10 cellular contexts compared by ENCODE assay signal in genomic region chr17:28320215-28321061, GRCh38. TPM values are rescaled to one million over a fixed set of nuclear protein-coding genes. Genes with fewer than 3 reads are reported as not detected.
A peak's percentile ranks its signal among the peaks of the same experiment; 100 is the strongest.
DNase-seq lines count a peak whose midpoint lies in the region; ATAC-seq, FAIRE-seq and TF ChIP-seq lines count a peak whose summit lies in the region.
"Had no signal": no experiment of that assay in that cellular context is flagged by ENCODE, and none has a peak within 500 bp of the region (broad histone marks: within the 10 kb centered on the region; RNA-seq: fewer than 3 reads in every experiment).

No MANE protein-coding gene starts in this region.

- TF ChIP-seq CTCF in activated CD8-positive, alpha-beta T cell treated with anti-CD3 and anti-CD28 coated beads for 36 hours (IDR thresholded peaks at IDR 0.05): no peak
- no peak for TF ChIP-seq CTCF in type B pancreatic cell (conservative IDR thresholded peaks at IDR 0.05)

- peaks cover 24% of the 10 kb centered on the region for H3K4me1 Mint-ChIP-seq in activated naive CD4-positive, alpha-beta T cell treated with anti-CD3 and anti-CD28 coated beads for 36 hours (ENCODE audit: low read depth)
- H3K4me1 Mint-ChIP-seq in activated CD8-positive, alpha-beta T cell treated with anti-CD3 and anti-CD28 coated beads for 36 hours (ENCODE audit: low read depth): peaks cover 32% of the 10 kb centered on the region
- H3K4me1 Mint-ChIP-seq in immature natural killer cell: peaks cover 25 to 31% of the 10 kb centered on the region in 2 donors
- peaks cover 50% of the 10 kb centered on the region for H3K4me1 Mint-ChIP-seq in type B pancreatic cell (ENCODE audit: unreplicated experiment)

- no peaks in the 10 kb centered on the region for H3K9me3 Mint-ChIP-seq in activated naive CD4-positive, alpha-beta T cell treated with anti-CD3 and anti-CD28 coated beads for 36 hours
- H3K9me3 Mint-ChIP-seq in activated CD8-positive, alpha-beta T cell treated with anti-CD3 and anti-CD28 coated beads for 36 hours: no peaks in the 10 kb centered on the region
- H3K9me3 Mint-ChIP-seq in immature natural killer cell (no peaks in the 10 kb centered on the region), type B pancreatic cell (no peaks in the 10 kb centered on the region)

- POLR2A ChIA-PET in activated CD8-positive, alpha-beta T cell treated with anti-CD3 and anti-CD28 coated beads for 36 hours (lab: Charles Lee): interaction anchor here (1.9 to 4.7 kb wide), 5 partner anchors 10 to 37 kb away, joined by 4 to 51 read pairs (median 9); partner anchors contain the start of genes IFT20, POLDIP2 and TNFAIP1

- no peak for ATAC-seq in activated CD8-positive, alpha-beta T cell treated with anti-CD3 and anti-CD28 coated beads for 36 hours

- H3K4me3 Mint-ChIP-seq in activated naive CD4-positive, alpha-beta T cell treated with anti-CD3 and anti-CD28 coated beads for 36 hours: peak overlapping the region; percentile 81
- H3K4me3 Mint-ChIP-seq in activated CD8-positive, alpha-beta T cell treated with anti-CD3 and anti-CD28 coated beads for 36 hours: peak overlapping the region; percentile 96
- peak overlapping the region; percentile 87 to 91 (median 88) for H3K4me3 Mint-ChIP-seq in immature natural killer cell
- H3K4me3 Mint-ChIP-seq in type B pancreatic cell: peak overlapping the region; percentile 97

- intact Hi-C loops in activated naive CD4-positive, alpha-beta T cell treated with anti-CD3 and anti-CD28 coated beads for 36 hours (cut with micrococcal nuclease): loop anchor here (10.0 kb wide), 1 partner anchor 46 kb away; no protein-coding TSS in a partner anchor
- intact Hi-C loops in activated CD8-positive, alpha-beta T cell treated with anti-CD3 and anti-CD28 coated beads for 36 hours (cut with micrococcal nuclease): no loop called here

- DNase-seq in activated naive CD4-positive, alpha-beta T cell treated with anti-CD3 and anti-CD28 coated beads for 36 hours: no peak
- DNase-seq in activated naive CD4-positive, alpha-beta T cell treated with anti-CD3 and anti-CD28 coated beads, Interleukin-2, amount 50 U/mL, for 16 hours: no peak
- no peak for DNase-seq in activated CD8-positive, alpha-beta T cell treated with anti-CD3 and anti-CD28 coated beads for 36 hours
- DNase-seq in immature natural killer cell (no peak), type B pancreatic cell (ENCODE audit: extremely low spot score, unreplicated experiment) (no peak), H54 (ENCODE audit: insufficient read length, low spot score) (no peak), Ammon's horn (ENCODE audit: low spot score) (no peak)
- DNase-seq in stimulated activated CD4-positive, alpha-beta T cell treated with anti-CD3 and anti-CD28 coated beads, Interleukin-4, amount 100 ng/mL, for 4 hours: no peak
- DNase-seq: cerebellar nuclear complex, KG1 had no signal

- no peak for FAIRE-seq in H54 (lab: Jason Lieb, UNC)

- peaks cover 15% of the 10 kb centered on the region for H3K36me3 Mint-ChIP-seq in activated naive CD4-positive, alpha-beta T cell treated with anti-CD3 and anti-CD28 coated beads for 36 hours (ENCODE audit: low read depth)
- peaks cover 26% of the 10 kb centered on the region for H3K36me3 Mint-ChIP-seq in activated CD8-positive, alpha-beta T cell treated with anti-CD3 and anti-CD28 coated beads for 36 hours (ENCODE audit: low read depth)
- H3K36me3 Mint-ChIP-seq in immature natural killer cell: no peaks in the 10 kb centered on the region
- peaks cover 8% of the 10 kb centered on the region for H3K36me3 Mint-ChIP-seq in type B pancreatic cell

- H3K27ac Mint-ChIP-seq in activated naive CD4-positive, alpha-beta T cell treated with anti-CD3 and anti-CD28 coated beads for 36 hours: no peak overlapping the region
- peak overlapping the region; percentile 92 for H3K27ac Mint-ChIP-seq in activated CD8-positive, alpha-beta T cell treated with anti-CD3 and anti-CD28 coated beads for 36 hours
- H3K27ac Mint-ChIP-seq in immature natural killer cell (peak overlapping the region; percentile 29 to 85 (median 64)), type B pancreatic cell (peak overlapping the region; percentile 75)

- no peaks in the 10 kb centered on the region for H3K27me3 Mint-ChIP-seq in activated naive CD4-positive, alpha-beta T cell treated with anti-CD3 and anti-CD28 coated beads for 36 hours (ENCODE audit: low read depth)
- H3K27me3 Mint-ChIP-seq in activated CD8-positive, alpha-beta T cell treated with anti-CD3 and anti-CD28 coated beads for 36 hours: no peaks in the 10 kb centered on the region
- H3K27me3 Mint-ChIP-seq in immature natural killer cell (ENCODE audit: low read depth in 3 of 3): peaks cover 3 to 10% (median 6%) of the 10 kb centered on the region in 3 donors
- no peaks in the 10 kb centered on the region for H3K27me3 Mint-ChIP-seq in type B pancreatic cell

- CTCF ChIA-PET in activated naive CD4-positive, alpha-beta T cell treated with anti-CD3 and anti-CD28 coated beads for 36 hours (lab: Charles Lee): interaction anchor here (0.6 to 2.0 kb wide), 5 partner anchors 9 to 76 kb away, joined by 3 to 6 read pairs (median 3); partner anchors contain the start of genes IFT20 and TNFAIP1
- CTCF ChIA-PET in activated CD8-positive, alpha-beta T cell treated with anti-CD3 and anti-CD28 coated beads for 36 hours (lab: Charles Lee): interaction anchor here (0.9 to 4.1 kb wide), 6 partner anchors 8 to 96 kb away, joined by 3 to 12 read pairs (median 4); partner anchors contain the start of genes IFT20 and TNFAIP1

- no peak for TF ChIP-seq POLR2A in H54 (IDR thresholded peaks at IDR 0.05; ENCODE audit: low read depth, low read length)

RNA-seq across cellular contexts. Expression of gene TMEM97, which starts 1.4 kb away (rescaled TPM):
- total RNA-seq in activated naive CD4-positive, alpha-beta T cell treated with anti-CD3 and anti-CD28 coated beads for 36 hours: 10 to 100 TPM; 25.1 to 26.0 TPM
- total RNA-seq in activated CD8-positive, alpha-beta T cell treated with anti-CD3 and anti-CD28 coated beads for 36 hours: 10 to 100 TPM; 36.1 to 36.2 TPM
- polyA plus RNA-seq in immature natural killer cell: 10 to 100 TPM in 2 of 3 donors, 1 to 10 TPM in 1; 9.8 to 13.8 (median 11.4) TPM
- total RNA-seq in type B pancreatic cell (ENCODE audit: low replicate concordance): 43.0 and 99.9 TPM in 2 replicates

RNA-seq across cellular contexts. Expression of gene IFT20, which starts 14.8 kb away (rescaled TPM):
- total RNA-seq in activated naive CD4-positive, alpha-beta T cell treated with anti-CD3 and anti-CD28 coated beads for 36 hours: 10 to 100 TPM; 17.9 to 18.1 TPM
- 10 to 100 TPM; 16.7 to 18.8 TPM for total RNA-seq in activated CD8-positive, alpha-beta T cell treated with anti-CD3 and anti-CD28 coated beads for 36 hours
- 10 to 100 TPM; 51.1 to 70.4 (median 53.0) TPM for polyA plus RNA-seq in immature natural killer cell
- total RNA-seq in type B pancreatic cell (ENCODE audit: low replicate concordance): 43.6 and 55.2 TPM in 2 replicates

RNA-seq across cellular contexts. Expression of gene TNFAIP1, which starts 15.1 kb away (rescaled TPM):
- 10 to 100 TPM; 18.6 to 18.7 TPM for total RNA-seq in activated naive CD4-positive, alpha-beta T cell treated with anti-CD3 and anti-CD28 coated beads for 36 hours
- 10 to 100 TPM; 19.5 to 20.9 TPM for total RNA-seq in activated CD8-positive, alpha-beta T cell treated with anti-CD3 and anti-CD28 coated beads for 36 hours
- polyA plus RNA-seq in immature natural killer cell: 10 to 100 TPM in 1 of 3 donors, 1 to 10 TPM in 2; 4.7 to 11.6 (median 6.7) TPM
- 37.8 and 55.6 TPM in 2 replicates for total RNA-seq in type B pancreatic cell (ENCODE audit: low replicate concordance)

RNA-seq across cellular contexts. Expression of gene POLDIP2, which starts 36.9 kb away (rescaled TPM):
- total RNA-seq in activated naive CD4-positive, alpha-beta T cell treated with anti-CD3 and anti-CD28 coated beads for 36 hours: 10 to 100 TPM; 74.6 to 76.5 TPM
- 10 to 100 TPM; 87.6 to 88.7 TPM for total RNA-seq in activated CD8-positive, alpha-beta T cell treated with anti-CD3 and anti-CD28 coated beads for 36 hours
- polyA plus RNA-seq in immature natural killer cell: 100 to 1,000 TPM in 1 of 3 donors, 10 to 100 TPM in 2; 79.0 to 134 (median 80.3) TPM
- 79.3 and 90.8 TPM in 2 replicates for total RNA-seq in type B pancreatic cell (ENCODE audit: low replicate concordance)

RNA-seq across cellular contexts. Expression of gene SEBOX, which starts 44.6 kb away (rescaled TPM):
- not detected for total RNA-seq in activated naive CD4-positive, alpha-beta T cell treated with anti-CD3 and anti-CD28 coated beads for 36 hours
- not detected for total RNA-seq in activated CD8-positive, alpha-beta T cell treated with anti-CD3 and anti-CD28 coated beads for 36 hours
- polyA plus RNA-seq in immature natural killer cell: not detected
- not detected in 2 replicates for total RNA-seq in type B pancreatic cell (ENCODE audit: low replicate concordance)
